ENCODE assay signal across 21 cellular contexts in genomic region chr1:21966247-21967000, GRCh38. TPM values are rescaled to one million over a fixed set of nuclear protein-coding genes. Genes with fewer than 3 reads are reported as not detected.
DNase-seq lines count a peak whose midpoint lies in the region; ATAC-seq, FAIRE-seq and TF ChIP-seq lines count a peak whose summit lies in the region.
"Had no signal": no experiment of that assay in that cellular context is flagged by ENCODE, and none has a peak within 500 bp of the region (broad histone marks: within the 10 kb centered on the region; RNA-seq: fewer than 3 reads in every experiment).

No MANE protein-coding gene starts in this region.

- no peak for TF ChIP-seq CTCF in epithelial cell of esophagus (IDR thresholded peaks at IDR 0.05; ENCODE audit: insufficient read depth, low read depth, low read length, missing control alignments)
- TF ChIP-seq CTCF in progenitor cell of endocrine pancreas (IDR thresholded peaks at IDR 0.05; ENCODE audit: unreplicated experiment) = no peak

- no peak for ATAC-seq in HG03378 (IDR thresholded peaks at IDR 0.05; ENCODE audit: unreplicated experiment)
- ATAC-seq: gastrocnemius medialis; left colon; naive thymus-derived CD4-positive, alpha-beta T cell had no signal

- H3K27me3 Mint-ChIP-seq in progenitor cell of endocrine pancreas = no peaks in the 10 kb centered on the region

- H3K27ac Mint-ChIP-seq in progenitor cell of endocrine pancreas = peak overlapping the region; percentile 61
- H3K27ac Mint-ChIP-seq: naive thymus-derived CD4-positive, alpha-beta T cell had no signal

- H3K4me3 ChIP-seq in epithelial cell of esophagus (ENCODE audit: low read length) = no peak overlapping the region
- H3K4me3 ChIP-seq: coronary artery, gastrocnemius medialis, thyroid gland had no signal

- H3K4me1 Mint-ChIP-seq in progenitor cell of endocrine pancreas (ENCODE audit: low read depth) = peaks cover 27% of the 10 kb centered on the region

- peak; percentile 65 for DNase-seq in GM04504 (ENCODE audit: low read depth)
- peak; percentile 82 for DNase-seq in RCC 7860 (ENCODE audit: low spot score)
- DNase-seq in epithelial cell of esophagus (ENCODE audit: low read depth) = peak; percentile 89
- DNase-seq in progenitor cell of endocrine pancreas (ENCODE audit: low spot score, unreplicated experiment) = no peak
- no peak for DNase-seq in substantia nigra (lab: John Stamatoyannopoulos, UW)
- DNase-seq in GOT3 (lab: John Stamatoyannopoulos, UW) = no peak
- DNase-seq in NCI-H1417 treated with DMSO at 0.1 percent for 48 hours (lab: John Stamatoyannopoulos, UW) = no peak
- DNase-seq: activated CD4-positive, alpha-beta T cell treated with anti-CD3 and anti-CD28 coated beads, Interleukin-2, amount 50 U/mL, for 4 hours; activated naive CD4-positive, alpha-beta T cell; Calu3; gastrocnemius medialis; left colon; naive thymus-derived CD4-positive, alpha-beta T cell; NCI-H2171 treated with DMSO at 0.1 percent for 48 hours; thyroid gland had no signal

- H3K9me3 Mint-ChIP-seq in progenitor cell of endocrine pancreas (ENCODE audit: low read depth) = no peaks in the 10 kb centered on the region
- H3K9me3 Mint-ChIP-seq: naive thymus-derived CD4-positive, alpha-beta T cell had no signal

- no peaks in the 10 kb centered on the region for H3K36me3 Mint-ChIP-seq in progenitor cell of endocrine pancreas (ENCODE audit: insufficient read depth)
- H3K36me3 Mint-ChIP-seq: naive thymus-derived CD4-positive, alpha-beta T cell had no signal

- H3K27ac ChIP-seq in substantia nigra (ENCODE audit: low read depth, low read length, poor library complexity, severe bottlenecking) = no peak overlapping the region
- H3K27ac ChIP-seq: coronary artery, gastrocnemius medialis, KMS-11, thyroid gland had no signal

- no peak for FAIRE-seq in RCC 7860 (lab: Jason Lieb, UNC)
- FAIRE-seq: GM19239 had no signal

- H3K4me3 Mint-ChIP-seq in progenitor cell of endocrine pancreas (ENCODE audit: low read depth) = no peak overlapping the region
- H3K4me3 Mint-ChIP-seq: naive thymus-derived CD4-positive, alpha-beta T cell had no signal

RNA-seq across cellular contexts. Expression of gene CELA3B, which starts 10.4 kb away (rescaled TPM):
- 0.58 TPM in 1 of 2 replicates, not detected in the other for total RNA-seq in progenitor cell of endocrine pancreas
- total RNA-seq: Calu3; gastrocnemius medialis; naive thymus-derived CD4-positive, alpha-beta T cell; skeletal muscle tissue; T-helper 1 cell treated with Interleukin-12 subunit alpha and Interleukin-12 subunit beta and Interleukin-4 antibody, amounts not matched to agents 30 ng/mL and 1 ng/mL, for 36 hours; thyroid gland had no signal

RNA-seq across cellular contexts. Expression of gene HSPG2, which starts 29.3 kb away (rescaled TPM):
- 656 and 657 TPM in 2 replicates for total RNA-seq in progenitor cell of endocrine pancreas

RNA-seq across cellular contexts. Expression of gene CELA3A, which starts 35.0 kb away (rescaled TPM):
- total RNA-seq in progenitor cell of endocrine pancreas = 1.5 and 3.1 TPM in 2 replicates
- total RNA-seq: Calu3; gastrocnemius medialis; naive thymus-derived CD4-positive, alpha-beta T cell; skeletal muscle tissue; T-helper 1 cell treated with Interleukin-12 subunit alpha and Interleukin-12 subunit beta and Interleukin-4 antibody, amounts not matched to agents 30 ng/mL and 1 ng/mL, for 36 hours; thyroid gland had no signal

Comparison
In these comparisons a context has a peak if more than half of its experiments do, and no peak if none do; other contexts are left out.
1. DNase-seq: peak in GM04504 (single experiment), RCC 7860 (single experiment) and epithelial cell of esophagus (single experiment); none in progenitor cell of endocrine pancreas (single experiment), substantia nigra (0 of 49), GOT3 (single experiment) and NCI-H1417 treated with DMSO at 0.1 percent for 48 hours (single experiment).